ENCODE assay signal across 1 cellular context in genomic region chr16:71440669-71441347, GRCh38.
TF ChIP-seq lines count a peak whose summit lies in the region.

No MANE protein-coding gene starts in this region.

TF ChIP-seq in K562, 482 proteins besides CTCF, POLR2A, EP300 and RAD21 (continues in another document):
- TF ChIP-seq ZNF431 (CRISPR knock-in tag; IDR thresholded peaks at IDR 0.05) (no peak), ILF3 (IDR thresholded peaks at IDR 0.05; ENCODE audit: borderline replicate concordance) (no peak), CSDE1 (IDR thresholded peaks at IDR 0.05) (no peak), HDAC3 (IDR thresholded peaks at IDR 0.05; ENCODE audit: borderline replicate concordance, partially characterized antibody) (no peak), HMGXB4 (CRISPR knock-in tag; IDR thresholded peaks at IDR 0.05) (no peak), RREB1 (CRISPR knock-in tag; IDR thresholded peaks at IDR 0.05) (no peak), CTCFL (IDR thresholded peaks at IDR 0.05; ENCODE audit: borderline replicate concordance, insufficient read depth, low read depth, low read length, poor library complexity, severe bottlenecking) (peak; percentile 26), ZNF311 (CRISPR knock-in tag; IDR thresholded peaks at IDR 0.05) (no peak), HOXB6 (CRISPR knock-in tag; IDR thresholded peaks at IDR 0.05; ENCODE audit: borderline replicate concordance) (no peak), ZBTB33 (CRISPR knock-in tag; IDR thresholded peaks at IDR 0.05) (no peak), RB1 (IDR thresholded peaks at IDR 0.05; ENCODE audit: low read depth) (peak; percentile 25; the same call in 1 of the 2 replicates), REST (CRISPR knock-in tag; IDR thresholded peaks at IDR 0.05; ENCODE audit: low read depth) (no peak), ZNF23 (CRISPR knock-in tag; IDR thresholded peaks at IDR 0.05) (no peak), HDAC1 (IDR thresholded peaks at IDR 0.05) (no peak), ARID4B (CRISPR knock-in tag; IDR thresholded peaks at IDR 0.05) (no peak), SRSF1 (IDR thresholded peaks at IDR 0.05; ENCODE audit: low read depth, low read length) (no peak)
